ENCODE assay signal across 1 cellular context in genomic region chr6:97282726-97283617, GRCh38.
TF ChIP-seq lines count a peak whose summit lies in the region.

TSS of gene MMS22L (minus strand) at chr6:97283216. CDS start at chr6:97282477, 739 bp downstream.

TF ChIP-seq in HepG2, 621 proteins besides CTCF, POLR2A, EP300 and RAD21 (continued from another document and continues in another):
- TF ChIP-seq PRDM15 (CRISPR knock-in tag; IDR thresholded peaks at IDR 0.05) (no peak), TAF15 (IDR thresholded peaks at IDR 0.05; ENCODE audit: low read depth, low read length, poor library complexity, severe bottlenecking) (no peak), ZBTB42 (CRISPR knock-in tag; IDR thresholded peaks at IDR 0.05) (no peak), ZEB1 (IDR thresholded peaks at IDR 0.05; ENCODE audit: insufficient replicate concordance, low read depth) (no peak), MED8 (CRISPR knock-in tag; IDR thresholded peaks at IDR 0.05; ENCODE audit: insufficient replicate concordance) (peak; percentile 62), ZNF644 (CRISPR knock-in tag; IDR thresholded peaks at IDR 0.05; ENCODE audit: low read depth) (no peak), ZNF20 (CRISPR knock-in tag; IDR thresholded peaks at IDR 0.05) (0 out of 2 replicates have a peak, but pooled peaks have one; percentile 48), NFATC3 (CRISPR knock-in tag; IDR thresholded peaks at IDR 0.05) (no peak), DR1 (CRISPR knock-in tag; IDR thresholded peaks at IDR 0.05) (peak; percentile 72; the same call in 1 of the 2 replicates), SKI (IDR thresholded peaks at IDR 0.05; ENCODE audit: partially characterized antibody) (no peak), GZF1 (CRISPR knock-in tag; IDR thresholded peaks at IDR 0.05) (no peak), U2AF1 (optimal IDR thresholded peaks at IDR 0.05; ENCODE audit: low read depth, low read length) (no peak), SMARCE1 (IDR thresholded peaks at IDR 0.05; ENCODE audit: borderline replicate concordance) (no peak), SMARCC2 (IDR thresholded peaks at IDR 0.05) (no peak), ZNF75D (CRISPR knock-in tag; IDR thresholded peaks at IDR 0.05; ENCODE audit: borderline replicate concordance) (0 out of 2 replicates have a peak, but pooled peaks have one; percentile 31), TBL1XR1 (IDR thresholded peaks at IDR 0.05; ENCODE audit: borderline replicate concordance, low read length, partially characterized antibody) (no peak), ZNF17 (CRISPR knock-in tag; IDR thresholded peaks at IDR 0.05) (no peak), ZNF251 (CRISPR knock-in tag; IDR thresholded peaks at IDR 0.05) (no peak), DNMT1 (CRISPR knock-in tag; IDR thresholded peaks at IDR 0.05) (no peak), ZNF367 (CRISPR knock-in tag; IDR thresholded peaks at IDR 0.05; ENCODE audit: borderline replicate concordance) (no peak), SETDB1 (CRISPR knock-in tag; IDR thresholded peaks at IDR 0.05; ENCODE audit: borderline replicate concordance) (no peak), ZNF441 (CRISPR knock-in tag; IDR thresholded peaks at IDR 0.05; ENCODE audit: borderline replicate concordance) (0 out of 2 replicates have a peak, but pooled peaks have one; percentile 3), ZNF430 (CRISPR knock-in tag; IDR thresholded peaks at IDR 0.05) (peak; percentile 85), HIVEP1 (CRISPR knock-in tag; IDR thresholded peaks at IDR 0.05) (peak; percentile 80), ZSCAN29 (CRISPR knock-in tag; conservative IDR thresholded peaks at IDR 0.05) (0 out of 2 replicates have a peak, but pooled peaks have one; percentile 38), ZXDC (CRISPR knock-in tag; IDR thresholded peaks at IDR 0.05) (no peak), NFE2L2 (IDR thresholded peaks at IDR 0.05; ENCODE audit: low read length) (no peak), CHD4 (IDR thresholded peaks at IDR 0.05; ENCODE audit: borderline replicate concordance, low read length) (no peak), ZNF235 (CRISPR knock-in tag; IDR thresholded peaks at IDR 0.05; ENCODE audit: borderline replicate concordance) (no peak), ZNF556 (CRISPR knock-in tag; IDR thresholded peaks at IDR 0.05; ENCODE audit: borderline replicate concordance) (no peak), RFXAP (CRISPR knock-in tag; IDR thresholded peaks at IDR 0.05; ENCODE audit: borderline replicate concordance) (no peak), ETS1 (CRISPR knock-in tag; IDR thresholded peaks at IDR 0.05) (no peak), ETV6 (CRISPR knock-in tag; conservative IDR thresholded peaks at IDR 0.05) (no peak), NFAT5 (CRISPR knock-in tag; IDR thresholded peaks at IDR 0.05) (no peak), JARID2 (CRISPR knock-in tag; IDR thresholded peaks at IDR 0.05; ENCODE audit: insufficient replicate concordance) (no peak), ZNF616 (CRISPR knock-in tag; IDR thresholded peaks at IDR 0.05; ENCODE audit: low read depth) (no peak), ZBTB1 (CRISPR knock-in tag; IDR thresholded peaks at IDR 0.05; ENCODE audit: borderline replicate concordance) (no peak), ZSCAN12 (CRISPR knock-in tag; IDR thresholded peaks at IDR 0.05) (no peak), FOSL2 (CRISPR knock-in tag; IDR thresholded peaks at IDR 0.05) (no peak), PAX8 (CRISPR knock-in tag; IDR thresholded peaks at IDR 0.05; ENCODE audit: borderline replicate concordance) (no peak)
- TF ChIP-seq, protein P1, sequence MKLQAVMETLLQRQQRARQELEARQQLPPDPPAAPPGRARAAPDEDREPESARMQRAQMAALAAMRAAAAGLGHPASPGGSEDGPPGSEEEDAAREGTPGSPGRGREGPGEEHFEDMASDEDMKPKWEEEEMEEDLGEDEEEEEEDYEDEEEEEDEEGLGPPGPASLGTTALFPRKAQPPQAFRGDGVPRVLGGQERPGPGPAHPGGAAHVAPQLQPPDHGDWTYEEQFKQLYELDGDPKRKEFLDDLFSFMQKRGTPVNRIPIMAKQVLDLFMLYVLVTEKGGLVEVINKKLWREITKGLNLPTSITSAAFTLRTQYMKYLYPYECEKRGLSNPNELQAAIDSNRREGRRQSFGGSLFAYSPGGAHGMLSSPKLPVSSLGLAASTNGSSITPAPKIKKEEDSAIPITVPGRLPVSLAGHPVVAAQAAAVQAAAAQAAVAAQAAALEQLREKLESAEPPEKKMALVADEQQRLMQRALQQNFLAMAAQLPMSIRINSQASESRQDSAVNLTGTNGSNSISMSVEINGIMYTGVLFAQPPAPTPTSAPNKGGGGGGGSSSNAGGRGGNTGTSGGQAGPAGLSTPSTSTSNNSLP (IDR thresholded peaks at IDR 0.05; ENCODE audit: low read depth, low read length) = no peak
- TF ChIP-seq, protein P2, sequence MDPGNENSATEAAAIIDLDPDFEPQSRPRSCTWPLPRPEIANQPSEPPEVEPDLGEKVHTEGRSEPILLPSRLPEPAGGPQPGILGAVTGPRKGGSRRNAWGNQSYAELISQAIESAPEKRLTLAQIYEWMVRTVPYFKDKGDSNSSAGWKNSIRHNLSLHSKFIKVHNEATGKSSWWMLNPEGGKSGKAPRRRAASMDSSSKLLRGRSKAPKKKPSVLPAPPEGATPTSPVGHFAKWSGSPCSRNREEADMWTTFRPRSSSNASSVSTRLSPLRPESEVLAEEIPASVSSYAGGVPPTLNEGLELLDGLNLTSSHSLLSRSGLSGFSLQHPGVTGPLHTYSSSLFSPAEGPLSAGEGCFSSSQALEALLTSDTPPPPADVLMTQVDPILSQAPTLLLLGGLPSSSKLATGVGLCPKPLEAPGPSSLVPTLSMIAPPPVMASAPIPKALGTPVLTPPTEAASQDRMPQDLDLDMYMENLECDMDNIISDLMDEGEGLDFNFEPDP (CRISPR knock-in tag; conservative IDR thresholded peaks at IDR 0.05) = no peak
- TF ChIP-seq, protein P3, sequence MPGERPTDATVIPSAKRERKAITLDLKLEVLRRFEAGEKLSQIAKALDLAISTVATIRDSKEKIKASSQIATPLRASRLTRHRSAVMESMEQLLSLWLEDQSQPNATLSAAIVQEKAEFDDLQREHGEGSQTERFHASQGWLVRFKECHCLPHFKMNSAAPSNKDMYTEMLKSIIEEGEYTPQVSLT (CRISPR knock-in tag; IDR thresholded peaks at IDR 0.05; ENCODE audit: borderline replicate concordance, low read depth) = no peak
- TF ChIP-seq, protein P4, sequence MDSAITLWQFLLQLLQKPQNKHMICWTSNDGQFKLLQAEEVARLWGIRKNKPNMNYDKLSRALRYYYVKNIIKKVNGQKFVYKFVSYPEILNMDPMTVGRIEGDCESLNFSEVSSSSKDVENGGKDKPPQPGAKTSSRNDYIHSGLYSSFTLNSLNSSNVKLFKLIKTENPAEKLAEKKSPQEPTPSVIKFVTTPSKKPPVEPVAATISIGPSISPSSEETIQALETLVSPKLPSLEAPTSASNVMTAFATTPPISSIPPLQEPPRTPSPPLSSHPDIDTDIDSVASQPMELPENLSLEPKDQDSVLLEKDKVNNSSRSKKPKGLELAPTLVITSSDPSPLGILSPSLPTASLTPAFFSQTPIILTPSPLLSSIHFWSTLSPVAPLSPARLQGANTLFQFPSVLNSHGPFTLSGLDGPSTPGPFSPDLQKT (CRISPR knock-in tag; IDR thresholded peaks at IDR 0.05; ENCODE audit: borderline replicate concordance) = no peak
- TF ChIP-seq, protein P5, sequence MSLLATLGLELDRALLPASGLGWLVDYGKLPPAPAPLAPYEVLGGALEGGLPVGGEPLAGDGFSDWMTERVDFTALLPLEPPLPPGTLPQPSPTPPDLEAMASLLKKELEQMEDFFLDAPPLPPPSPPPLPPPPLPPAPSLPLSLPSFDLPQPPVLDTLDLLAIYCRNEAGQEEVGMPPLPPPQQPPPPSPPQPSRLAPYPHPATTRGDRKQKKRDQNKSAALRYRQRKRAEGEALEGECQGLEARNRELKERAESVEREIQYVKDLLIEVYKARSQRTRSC (CRISPR knock-in tag; IDR thresholded peaks at IDR 0.05; ENCODE audit: low read depth) = no peak
